Comparison of ENCODE assay signal across 8 cellular contexts in the genomic region with DNA sequence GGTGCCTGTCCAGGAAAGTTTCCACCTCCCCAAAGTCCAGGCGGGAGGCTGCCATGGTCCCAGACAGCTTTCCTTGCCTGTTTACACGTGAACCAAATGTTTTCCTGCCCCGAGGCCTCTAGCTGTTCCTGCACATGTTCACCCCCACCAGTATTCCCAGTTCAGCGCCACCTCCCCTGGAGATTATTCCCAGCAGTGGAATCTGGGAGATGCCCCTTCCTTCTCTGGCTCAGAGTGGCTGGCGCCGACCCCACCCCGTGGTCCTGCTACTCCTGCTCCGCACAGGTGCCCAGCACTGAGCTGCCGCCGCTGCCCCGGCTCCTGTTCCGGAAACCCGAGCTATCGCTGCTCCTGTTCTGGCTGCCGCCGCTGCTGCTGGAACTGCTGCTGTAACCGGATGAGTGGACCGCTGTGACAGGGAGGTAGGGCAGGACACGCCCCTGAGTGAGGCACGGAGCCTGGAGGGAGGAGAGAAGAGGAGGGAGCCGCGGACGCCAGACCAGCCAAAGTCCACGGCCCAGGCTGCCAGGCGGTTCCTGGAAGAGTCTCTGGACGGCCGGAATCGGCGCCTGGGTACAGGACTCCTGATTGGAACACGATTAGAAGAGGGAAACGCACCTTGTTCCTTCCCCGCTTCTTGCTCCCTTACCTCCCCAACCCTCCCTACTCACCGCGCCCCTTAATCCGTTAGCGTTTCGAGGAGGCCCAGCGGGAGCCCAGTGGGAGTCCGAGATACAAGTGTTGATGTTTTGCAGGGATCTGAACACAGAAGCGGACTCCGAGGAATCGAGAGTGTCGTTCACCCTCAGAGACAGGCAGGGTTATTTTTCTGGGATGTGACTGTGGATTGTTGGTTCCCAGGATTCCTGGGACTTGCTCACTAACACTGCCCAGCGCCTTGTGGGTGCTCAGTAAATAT. TPM values are rescaled to one million over a fixed set of nuclear protein-coding genes. Genes with fewer than 3 reads are reported as not detected.
DNase-seq lines count a peak whose midpoint lies in the region; ATAC-seq and TF ChIP-seq lines count a peak whose summit lies in the region.

A gene (minus strand): TSS at position 395 of the 919 bp plus-strand sequence. CDS start 340 bp downstream, at position 55.

- H3K27ac Mint-ChIP-seq in activated naive CD4-positive, alpha-beta T cell treated with anti-CD3 and anti-CD28 coated beads, Interleukin-2, amount 50 U/mL, for 72 hours: no peak within 1 kb of the TSS
- H3K27ac Mint-ChIP-seq in osteocyte (ENCODE audit: unreplicated experiment): peak within 1 kb of the TSS; percentile 57

- ATAC-seq in GM18498 (IDR thresholded peaks at IDR 0.05; ENCODE audit: unreplicated experiment) (peak; percentile 83), HG03457 (IDR thresholded peaks at IDR 0.05; ENCODE audit: unreplicated experiment) (peak; percentile 72), Right ventricle myocardium superior (ENCODE audit: poor library complexity) (peak; percentile 97), HG03097 (IDR thresholded peaks at IDR 0.05; ENCODE audit: low FRiP score, unreplicated experiment) (no peak), HG03469 (IDR thresholded peaks at IDR 0.05; ENCODE audit: unreplicated experiment) (no peak)
- ATAC-seq in activated naive CD4-positive, alpha-beta T cell treated with anti-CD3 and anti-CD28 coated beads, Interleukin-2, amount 50 U/mL, for 72 hours: peak; percentile 81 to 100

- peak within 1 kb of the TSS; percentile 83 for H3K4me3 Mint-ChIP-seq in osteocyte (ENCODE audit: unreplicated experiment)

- peaks cover 0 to 5% of the 10 kb centered on the region in 2 donors for H3K36me3 Mint-ChIP-seq in activated naive CD4-positive, alpha-beta T cell treated with anti-CD3 and anti-CD28 coated beads, Interleukin-2, amount 50 U/mL, for 72 hours
- no peaks in the 10 kb centered on the region for H3K36me3 Mint-ChIP-seq in osteocyte (ENCODE audit: unreplicated experiment)

- H3K4me1 Mint-ChIP-seq in osteocyte (ENCODE audit: unreplicated experiment): peaks cover 12% of the 10 kb centered on the region

- no peaks in the 10 kb centered on the region for H3K9me3 Mint-ChIP-seq in activated naive CD4-positive, alpha-beta T cell treated with anti-CD3 and anti-CD28 coated beads, Interleukin-2, amount 50 U/mL, for 72 hours
- H3K9me3 Mint-ChIP-seq in osteocyte (ENCODE audit: unreplicated experiment): no peaks in the 10 kb centered on the region

- DNase-seq in NCI-H82 (lab: John Stamatoyannopoulos, UW): peak; percentile 91
- peak in 1 of 2 donors; percentile 60 for DNase-seq in activated naive CD4-positive, alpha-beta T cell treated with anti-CD3 and anti-CD28 coated beads, Interleukin-2, amount 50 U/mL, for 72 hours (ENCODE audit: low spot score in 2 of 2)
- peak; percentile 88 for DNase-seq in Right ventricle myocardium superior
- DNase-seq in osteocyte (ENCODE audit: extremely low spot score, unreplicated experiment): peak; percentile 88

- no peak for TF ChIP-seq CTCF in osteocyte (IDR thresholded peaks at IDR 0.05)

- intact Hi-C loops in Right ventricle myocardium superior (cut with DNase I): no loop called here

- peaks cover 64% of the 10 kb centered on the region for H3K27me3 Mint-ChIP-seq in osteocyte (ENCODE audit: unreplicated experiment)

RNA-seq across cellular contexts. Expression of the gene that starts here (rescaled TPM):
- not detected for total RNA-seq in activated naive CD4-positive, alpha-beta T cell treated with anti-CD3 and anti-CD28 coated beads, Interleukin-2, amount 50 U/mL, for 72 hours
- 2.2 TPM for total RNA-seq in Right ventricle myocardium superior
- 0.05 TPM in 1 of 2 replicates, not detected in the other for total RNA-seq in osteocyte

Comparison
In these comparisons a context has a peak if more than half of its experiments do, and no peak if none do; other contexts are left out.
1. Peak in ATAC-seq in activated naive CD4-positive, alpha-beta T cell treated with anti-CD3 and anti-CD28 coated beads, Interleukin-2, amount 50 U/mL, for 72 hours; RNA of the gene not detected or under 1 TPM.
2. Peak in DNase-seq in osteocyte; RNA of the gene not detected or under 1 TPM.
3. ATAC-seq: peak in GM18498 (single experiment), HG03457 (single experiment) and Right ventricle myocardium superior (single experiment); none in HG03097 (single experiment) and HG03469 (single experiment).